1 cellular context compared by ENCODE assay signal in the genomic region with DNA sequence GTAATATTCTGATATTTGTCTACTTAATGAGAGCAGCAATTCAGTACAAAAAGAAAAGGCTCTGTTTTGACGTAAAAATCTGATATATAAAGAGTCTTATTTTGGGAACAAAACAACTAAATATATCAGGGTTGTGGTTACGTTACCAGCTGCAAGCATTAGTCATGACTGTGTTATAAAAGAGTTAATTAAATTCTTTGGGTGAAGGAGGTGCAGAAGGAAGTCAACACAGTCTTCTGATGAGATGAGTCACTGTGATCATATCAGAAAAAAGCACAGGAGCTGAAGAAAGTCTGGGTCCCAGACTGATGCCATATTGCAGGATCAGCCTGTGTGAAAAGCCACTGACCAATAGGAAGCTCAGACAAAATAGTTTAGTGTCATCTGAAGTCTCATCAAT.
TF ChIP-seq lines count a peak whose summit lies in the region.

No MANE protein-coding gene starts in this region.

TF ChIP-seq in endothelial cell of umbilical vein, 7 proteins besides CTCF, POLR2A, EP300 and RAD21:
- TF ChIP-seq MYC (IDR thresholded peaks at IDR 0.05; ENCODE audit: low read depth, low read length) = no peak
- TF ChIP-seq JUN (IDR thresholded peaks at IDR 0.05; ENCODE audit: borderline replicate concordance, insufficient read depth, insufficient read length, low read depth) = peak; percentile 42
